In the genomic region with DNA sequence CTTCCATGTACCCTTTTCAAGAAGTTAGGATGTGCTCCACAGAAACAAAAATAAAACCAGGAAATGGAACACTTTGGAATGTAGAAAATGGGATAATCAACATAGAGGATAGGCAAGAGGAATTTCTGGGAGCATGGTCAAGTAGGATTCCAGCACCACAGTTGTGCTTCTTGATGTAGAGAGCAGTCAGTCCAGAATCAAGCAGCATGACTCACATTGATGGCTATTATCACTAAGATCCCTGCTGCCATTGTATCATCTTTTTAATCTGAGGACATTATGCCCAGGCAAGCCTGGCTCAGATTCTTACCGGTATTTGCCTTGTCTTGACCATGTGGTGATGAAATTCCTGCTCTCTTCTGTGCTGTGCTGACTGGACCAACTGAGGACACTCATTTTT, we compare ENCODE assay signal across 12 cellular contexts. TPM values are rescaled to one million over a fixed set of nuclear protein-coding genes. Genes with fewer than 3 reads are reported as not detected.
DNase-seq lines count a peak whose midpoint lies in the region; ATAC-seq and TF ChIP-seq lines count a peak whose summit lies in the region.
"Had no signal": no experiment of that assay in that cellular context is flagged by ENCODE, and none has a peak within 500 bp of the region (broad histone marks: within the 10 kb centered on the region; RNA-seq: fewer than 3 reads in every experiment).

No MANE protein-coding gene starts in this region.

- H3K27me3 Mint-ChIP-seq in effector memory CD8-positive, alpha-beta T cell: no peaks in the 10 kb centered on the region
- no peaks in the 10 kb centered on the region for H3K27me3 Mint-ChIP-seq in memory B cell
- H3K27me3 Mint-ChIP-seq: activated naive CD8-positive, alpha-beta T cell treated with anti-CD3 and anti-CD28 coated beads, Interleukin-2, amount 10 ng/mL, durations not matched to agents 7 days and 5 days; stimulated activated naive CD8-positive, alpha-beta T cell treated with anti-CD3 and anti-CD28 coated beads, Interleukin-15, amount 100 ng/mL, for 72 hours had no signal

- no peak for TF ChIP-seq CTCF in BJ (IDR thresholded peaks at IDR 0.05; ENCODE audit: insufficient read depth, low read depth, low read length)

- CTCF ChIA-PET in BJ (lab: Yijun Ruan, JAX): interaction anchor here (1.5 kb wide), 1 partner anchor 187 kb away, joined by 4 read pairs; no protein-coding TSS in a partner anchor

- DNase-seq in BJ (ENCODE audit: low read depth) (peak; percentile 25), NCI-H226 (peak; percentile 31), memory B cell (ENCODE audit: low spot score in 2 of 2) (no peak), activated gamma-delta T cell (lab: John Stamatoyannopoulos, UW) (no peak), NCI-H1048 (lab: John Stamatoyannopoulos, UW) (no peak)
- no peak for DNase-seq in effector memory CD8-positive, alpha-beta T cell
- DNase-seq: activated naive CD8-positive, alpha-beta T cell treated with anti-CD3 and anti-CD28 coated beads, Interleukin-2, amount 10 ng/mL, durations not matched to agents 7 days and 5 days; stimulated activated naive CD8-positive, alpha-beta T cell treated with anti-CD3 and anti-CD28 coated beads, Interleukin-15, amount 100 ng/mL, for 72 hours; WERI-Rb-1 had no signal

- peak overlapping the region; percentile 59 to 68 for H3K27ac Mint-ChIP-seq in effector memory CD8-positive, alpha-beta T cell
- H3K27ac Mint-ChIP-seq in memory B cell: peak overlapping the region; percentile 63
- H3K27ac Mint-ChIP-seq: activated naive CD8-positive, alpha-beta T cell treated with anti-CD3 and anti-CD28 coated beads, Interleukin-2, amount 10 ng/mL, durations not matched to agents 7 days and 5 days; neural progenitor cell; stimulated activated naive CD8-positive, alpha-beta T cell treated with anti-CD3 and anti-CD28 coated beads, Interleukin-15, amount 100 ng/mL, for 72 hours had no signal

- H3K4me3 Mint-ChIP-seq in effector memory CD8-positive, alpha-beta T cell: no peak overlapping the region
- H3K4me3 Mint-ChIP-seq in memory B cell: no peak overlapping the region
- H3K4me3 Mint-ChIP-seq: activated naive CD8-positive, alpha-beta T cell treated with anti-CD3 and anti-CD28 coated beads, Interleukin-2, amount 10 ng/mL, durations not matched to agents 7 days and 5 days; neural progenitor cell; stimulated activated naive CD8-positive, alpha-beta T cell treated with anti-CD3 and anti-CD28 coated beads, Interleukin-15, amount 100 ng/mL, for 72 hours had no signal

- H3K27me3 ChIP-seq in BJ (ENCODE audit: control insufficient read depth, insufficient read depth, low read length): no peaks in the 10 kb centered on the region
- H3K27me3 ChIP-seq: neural progenitor cell had no signal

- H3K4me1 Mint-ChIP-seq in effector memory CD8-positive, alpha-beta T cell (ENCODE audit: low read depth in 2 of 2): peaks cover 2 to 29% of the 10 kb centered on the region in 2 donors
- peaks cover 21% of the 10 kb centered on the region for H3K4me1 Mint-ChIP-seq in memory B cell

- no peaks in the 10 kb centered on the region for H3K9me3 Mint-ChIP-seq in effector memory CD8-positive, alpha-beta T cell
- no peaks in the 10 kb centered on the region for H3K9me3 Mint-ChIP-seq in memory B cell
- H3K9me3 Mint-ChIP-seq: activated naive CD8-positive, alpha-beta T cell treated with anti-CD3 and anti-CD28 coated beads, Interleukin-2, amount 10 ng/mL, durations not matched to agents 7 days and 5 days; neural progenitor cell; stimulated activated naive CD8-positive, alpha-beta T cell treated with anti-CD3 and anti-CD28 coated beads, Interleukin-15, amount 100 ng/mL, for 72 hours had no signal

- H3K4me3 ChIP-seq in BJ (ENCODE audit: low read depth, low read length): no peak overlapping the region
- H3K4me3 ChIP-seq: neural progenitor cell had no signal

- no peak for ATAC-seq in effector memory CD8-positive, alpha-beta T cell (replicated peaks)
- ATAC-seq in memory B cell (ENCODE audit: low read depth) (no peak), HG03439 (IDR thresholded peaks at IDR 0.05; ENCODE audit: unreplicated experiment) (no peak), GM21825 (IDR thresholded peaks at IDR 0.05; ENCODE audit: unreplicated experiment) (no peak)
- ATAC-seq: stimulated activated naive CD8-positive, alpha-beta T cell treated with anti-CD3 and anti-CD28 coated beads, Interleukin-15, amount 100 ng/mL, for 72 hours had no signal

- POLR2A ChIA-PET in BJ (lab: Charles Lee): no interaction called here

- H3K36me3 Mint-ChIP-seq in effector memory CD8-positive, alpha-beta T cell (ENCODE audit: insufficient read depth): peaks cover 8% of the 10 kb centered on the region
- peaks cover 6% of the 10 kb centered on the region for H3K36me3 Mint-ChIP-seq in memory B cell

- 0 out of 2 replicates have a peak, but pooled peaks cover 1% of the 10 kb centered on the region for H3K36me3 ChIP-seq in BJ (ENCODE audit: control insufficient read depth, insufficient read depth, low read length)
- H3K36me3 ChIP-seq: WERI-Rb-1 had no signal

RNA-seq across cellular contexts. Expression of gene ETFRF1, which starts 5.7 kb away (rescaled TPM):
- polyA plus RNA-seq in BJ (2011; rRNA removed): 6.0 and 13.6 TPM in 2 replicates
- polyA minus RNA-seq in BJ (2011; rRNA and poly(A)+ RNA removed): 2.8 and 3.1 TPM in 2 replicates

RNA-seq across cellular contexts. Expression of gene DNAI7, which starts 5.7 kb away (rescaled TPM):
- 0.11 and 0.21 TPM in 2 replicates for polyA plus RNA-seq in BJ (2011; rRNA removed)
- polyA minus RNA-seq in BJ (2011; rRNA and poly(A)+ RNA removed): 0.15 TPM in 1 of 2 replicates, not detected in the other

RNA-seq across cellular contexts. Expression of gene KRAS, which starts 50.0 kb away (rescaled TPM):
- 8.5 and 15.3 TPM in 2 replicates for polyA plus RNA-seq in BJ (2011; rRNA removed)
- polyA minus RNA-seq in BJ (2011; rRNA and poly(A)+ RNA removed): 9.0 and 10.7 TPM in 2 replicates

Comparison
In these comparisons a context has a peak if more than half of its experiments do, and no peak if none do; other contexts are left out.
1. DNase-seq: peak in BJ (single experiment) and NCI-H226 (single experiment); none in effector memory CD8-positive, alpha-beta T cell (0 of 3), memory B cell (0 of 2), activated gamma-delta T cell (single experiment) and NCI-H1048 (single experiment).